Comparison of ENCODE assay signal across 1 cellular context in genomic region chr2:74183878-74184277, GRCh38.
TF ChIP-seq lines count a peak whose summit lies in the region.

No MANE protein-coding gene starts in this region.

TF ChIP-seq in GM23338, 12 proteins besides CTCF, POLR2A, EP300 and RAD21 (continued from another document):
- TF ChIP-seq REST (IDR thresholded peaks at IDR 0.05; ENCODE audit: unreplicated experiment) (no peak), ETS1 (IDR thresholded peaks at IDR 0.05) (no peak), JUNB (IDR thresholded peaks at IDR 0.05; ENCODE audit: unreplicated experiment) (no peak), ZNF331 (CRISPR knock-in tag; IDR thresholded peaks at IDR 0.05; ENCODE audit: low read depth) (no peak), NANOG (IDR thresholded peaks at IDR 0.05; ENCODE audit: borderline replicate concordance) (no peak), EZH2phosphoT487 (IDR thresholded peaks at IDR 0.05; ENCODE audit: unreplicated experiment) (no peak), ZNF462 (CRISPR knock-in tag; IDR thresholded peaks at IDR 0.05) (no peak)
